In the genomic region with DNA sequence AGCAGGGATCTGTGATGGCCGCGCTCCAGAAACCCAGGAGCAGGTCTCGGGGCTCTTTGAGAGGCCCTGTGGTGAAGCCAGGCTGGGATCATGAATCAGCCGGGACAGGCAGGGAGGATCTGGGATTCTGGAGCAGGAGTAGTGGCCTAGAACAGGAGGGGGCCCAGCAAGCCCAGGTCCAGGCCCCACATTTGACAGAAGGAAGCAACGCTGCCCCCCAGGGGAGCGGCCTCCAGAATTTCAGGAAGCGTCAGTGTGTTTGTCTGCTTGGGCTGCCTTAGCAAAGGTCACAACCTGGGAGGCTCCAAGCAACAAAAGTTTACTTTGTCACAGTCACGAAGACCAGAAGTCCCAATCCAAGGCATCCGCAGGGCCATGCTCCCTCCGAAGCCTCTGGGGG, we compare ENCODE assay signal across 18 cellular contexts. TPM values are rescaled to one million over a fixed set of nuclear protein-coding genes. Genes with fewer than 3 reads are reported as not detected.
A peak's percentile ranks its signal among the peaks of the same experiment; 100 is the strongest.
DNase-seq lines count a peak whose midpoint lies in the region; ATAC-seq, FAIRE-seq and TF ChIP-seq lines count a peak whose summit lies in the region.
"Had no signal": no experiment of that assay in that cellular context is flagged by ENCODE, and none has a peak within 500 bp of the region (broad histone marks: within the 10 kb centered on the region; RNA-seq: fewer than 3 reads in every experiment).

No MANE protein-coding gene starts in this region.

- H3K4me3 ChIP-seq in coronary artery (no peak overlapping the region), dorsolateral prefrontal cortex (no peak overlapping the region)
- H3K4me3 ChIP-seq: A549, HAP-1 had no signal

- DNase-seq in coronary artery (ENCODE audit: low spot score) = peak; percentile 62
- DNase-seq in memory B cell (ENCODE audit: low spot score in 2 of 2) = no peak
- DNase-seq in posterior vena cava (ENCODE audit: low spot score) = peak; percentile 51
- DNase-seq in dorsolateral prefrontal cortex = no peak
- no peak for DNase-seq in GM12891 (ENCODE audit: insufficient read length, low spot score)
- DNase-seq: Calu3; CD4-positive, alpha-beta T cell; DMS 273 treated with DMSO at 0.1 percent for 48 hours; GOT3; HFFc6 had no signal

- H3K9me3 Mint-ChIP-seq in memory B cell = peaks cover 4% of the 10 kb centered on the region
- H3K9me3 Mint-ChIP-seq: CD4-positive, alpha-beta T cell; HFFc6 had no signal

- FAIRE-seq in GM12891 (lab: Jason Lieb, UNC) = no peak
- FAIRE-seq: A549, GM12892 had no signal

- no peaks in the 10 kb centered on the region for H3K27me3 Mint-ChIP-seq in memory B cell

- H3K27ac Mint-ChIP-seq in memory B cell = peak overlapping the region; percentile 5
- H3K27ac Mint-ChIP-seq: CD4-positive, alpha-beta T cell; HFFc6 had no signal

- TF ChIP-seq CTCF in coronary artery (IDR thresholded peaks at IDR 0.05) = no peak
- TF ChIP-seq CTCF in dorsolateral prefrontal cortex (IDR thresholded peaks at IDR 0.05 in 54 of 56, conservative IDR thresholded peaks at IDR 0.05 in 2 of 56; ENCODE audit: low read depth in 1 of 56, partially characterized antibody in 56 of 56) = no peak

- H3K27me3 ChIP-seq in dorsolateral prefrontal cortex = no peaks in the 10 kb centered on the region

- intact Hi-C loops in posterior vena cava (cut with DNase I) = loop anchor here in 1 of 2 donors (5.0 kb wide), 1 partner anchor 676 kb away; no protein-coding TSS in a partner anchor
- intact Hi-C loops in dorsolateral prefrontal cortex (cut with DNase I) = no loop called here

- no peaks in the 10 kb centered on the region for H3K36me3 Mint-ChIP-seq in memory B cell

- no peak overlapping the region for H3K27ac ChIP-seq in coronary artery
- H3K27ac ChIP-seq in dorsolateral prefrontal cortex = no peak overlapping the region
- H3K27ac ChIP-seq: A549, HL-60 had no signal

- no peak for ATAC-seq in memory B cell (ENCODE audit: low read depth)
- ATAC-seq in HG03439 (IDR thresholded peaks at IDR 0.05; ENCODE audit: unreplicated experiment) = no peak
- ATAC-seq: A549 had no signal

- no peak overlapping the region for H3K4me3 Mint-ChIP-seq in memory B cell
- H3K4me3 Mint-ChIP-seq: CD4-positive, alpha-beta T cell; HFFc6 had no signal

- peaks cover 25% of the 10 kb centered on the region for H3K4me1 Mint-ChIP-seq in memory B cell

- TF ChIP-seq POLR2A in GM12891 (IDR thresholded peaks at IDR 0.05; ENCODE audit: low read depth, low read length) = no peak

TF ChIP-seq in GM12891, 5 proteins besides CTCF, POLR2A, EP300 and RAD21:
- TF ChIP-seq POU2F2 (IDR thresholded peaks at IDR 0.05; ENCODE audit: low read depth, low read length) (no peak), POLR2AphosphoS5 (IDR thresholded peaks at IDR 0.05; ENCODE audit: low read depth, low read length) (no peak), SPI1 (IDR thresholded peaks at IDR 0.05; ENCODE audit: low read depth, low read length) (no peak), PAX5 (IDR thresholded peaks at IDR 0.05; ENCODE audit: insufficient read depth, low read length, severe bottlenecking) (no peak), TAF1 (IDR thresholded peaks at IDR 0.05; ENCODE audit: low read depth, low read length) (no peak)

RNA-seq across cellular contexts. Expression of gene CLRN3, which starts 36.8 kb away (rescaled TPM):
- not detected for total RNA-seq in posterior vena cava
- total RNA-seq in dorsolateral prefrontal cortex = 1 to 10 TPM in 6 of 120 experiments, under 1 TPM in 42, not detected in 72; 0.25 to 1.7 (median 0.59) TPM
- polyA plus RNA-seq in GM12891 (2012; ENCODE audit: low read depth, missing spikeins) = not detected
- total RNA-seq: CD4-positive, alpha-beta T cell; Daoy; HFFc6 had no signal
- polyA plus RNA-seq: AG04450, BJ had no signal

RNA-seq across cellular contexts. Expression of gene PTPRE, which starts 50.9 kb away (rescaled TPM):
- total RNA-seq in posterior vena cava (10 to 100 TPM; 22.1 to 37.9 TPM), dorsolateral prefrontal cortex (10 to 100 TPM; 26.2 to 55.9 (median 39.1) TPM)
- polyA plus RNA-seq in GM12891 (2012; ENCODE audit: low read depth, missing spikeins) = 1.4 TPM

Comparison
In these comparisons a context has a peak if more than half of its experiments do, and no peak if none do; other contexts are left out.
1. DNase-seq: peak in coronary artery (single experiment) and posterior vena cava (single experiment); none in memory B cell (0 of 2), dorsolateral prefrontal cortex (0 of 10) and GM12891 (single experiment).